ENCODE assay signal across 8 cellular contexts in genomic region chr2:230712443-230713330, GRCh38. TPM values are rescaled to one million over a fixed set of nuclear protein-coding genes. Genes with fewer than 3 reads are reported as not detected.
DNase-seq lines count a peak whose midpoint lies in the region; ATAC-seq, FAIRE-seq and TF ChIP-seq lines count a peak whose summit lies in the region.

Gene CAB39, plus strand, starts transcription at chr2:230712842. Its CDS starts 47,160 bp downstream, at chr2:230760002.

- H3K27me3 ChIP-seq in left ventricle myocardium inferior (ENCODE audit: low read depth) (no peaks in the 10 kb centered on the region), prostate gland (replicated peaks; ENCODE audit: insufficient read depth) (no peaks in the 10 kb centered on the region)

- peak within 1 kb of the TSS; percentile 98 for H3K4me3 ChIP-seq in left ventricle myocardium inferior
- H3K4me3 ChIP-seq in prostate gland, result peak within 1 kb of the TSS; percentile 96 to 98
- peak within 1 kb of the TSS; percentile 99 for H3K4me3 ChIP-seq in urinary bladder (ENCODE audit: low read depth, low read length)

- WGBS in prostate gland, result 0% methylated on average over 20 of the region's 110 CpGs
- under 1% methylated on average over 110 of the region's 110 CpGs for WGBS in urinary bladder

- TF ChIP-seq CTCF in left ventricle myocardium inferior (IDR thresholded peaks at IDR 0.05; ENCODE audit: borderline replicate concordance) (peak; percentile 93), prostate gland (IDR thresholded peaks at IDR 0.05) (peak; percentile 62 to 97 (median 93))

- intact Hi-C loops in left ventricle myocardium inferior (cut with micrococcal nuclease) (loop anchor here (5.0 kb wide), 1 partner anchor 85 kb away; no protein-coding TSS in a partner anchor), prostate gland (cut with DNase I) (loop anchor here (1.0 to 10.0 kb wide), 2 partner anchors 86 to 298 kb away; partner anchors contain the start of gene SP100)

- peak; percentile 88 for DNase-seq in GM12892 (ENCODE audit: insufficient read length)
- DNase-seq in NCI-H1436 (lab: John Stamatoyannopoulos, UW), result peak; percentile 87
- peak; percentile 78 to 91 (median 80) for DNase-seq in T-helper 1 cell
- peak; percentile 76 for DNase-seq in amniotic epithelial cell (ENCODE audit: low read depth)
- DNase-seq in left ventricle myocardium inferior, result peak; percentile 89
- DNase-seq in prostate gland (ENCODE audit: low spot score), result peak; percentile 83

- H3K4me1 ChIP-seq in left ventricle myocardium inferior, result peaks cover 56% of the 10 kb centered on the region
- H3K4me1 ChIP-seq in prostate gland (replicated peaks), result peaks cover 7% of the 10 kb centered on the region
- no peaks in the 10 kb centered on the region for H3K4me1 ChIP-seq in urinary bladder (ENCODE audit: insufficient read depth)

- TF ChIP-seq POLR2A in GM12892 (IDR thresholded peaks at IDR 0.05; ENCODE audit: low read depth, low read length) (peak; percentile 64; the same call in 1 of the 2 replicates), prostate gland (IDR thresholded peaks at IDR 0.05) (peak; percentile 86)

- peak within 1 kb of the TSS; percentile 95 for H3K27ac ChIP-seq in left ventricle myocardium inferior (replicated peaks)
- peak within 1 kb of the TSS; percentile 89 to 94 for H3K27ac ChIP-seq in prostate gland
- H3K27ac ChIP-seq in urinary bladder (ENCODE audit: low read depth), result peak within 1 kb of the TSS; percentile 93

- peak; percentile 77 for ATAC-seq in HG02840 (IDR thresholded peaks at IDR 0.05; ENCODE audit: low FRiP score, unreplicated experiment)

- H3K9me3 ChIP-seq in left ventricle myocardium inferior (replicated peaks) (no peaks in the 10 kb centered on the region), prostate gland (no peaks in the 10 kb centered on the region)

- FAIRE-seq in GM12892 (lab: Jason Lieb, UNC), result peak; percentile 98

- H3K36me3 ChIP-seq in left ventricle myocardium inferior, result no peaks in the 10 kb centered on the region
- H3K36me3 ChIP-seq in prostate gland, result no peaks in the 10 kb centered on the region
- H3K36me3 ChIP-seq in urinary bladder (ENCODE audit: insufficient read depth), result no peaks in the 10 kb centered on the region

RNA-seq across cellular contexts. Expression of gene CAB39, which starts in this region (rescaled TPM):
- polyA plus RNA-seq in GM12892 (2012; ENCODE audit: missing spikeins), result 68.8 TPM
- total RNA-seq in left ventricle myocardium inferior, result 92.2 TPM
- 100 to 1,000 TPM in 1 of 2 donors, 10 to 100 TPM in 1; 75.4 to 105 TPM for total RNA-seq in prostate gland
- total RNA-seq in urinary bladder, result 90.5 TPM
- polyA plus RNA-seq in urinary bladder, result 42.9 TPM

Comparison
In these comparisons a context has a peak if more than half of its experiments do, and no peak if none do; other contexts are left out.
1. Peak in every context shown above with its lines: DNase-seq, ATAC-seq, H3K4me3 ChIP-seq and H3K27ac ChIP-seq.